ENCODE assay signal across 9 cellular contexts in genomic region chr16:50372611-50373344, GRCh38. TPM values are rescaled to one million over a fixed set of nuclear protein-coding genes. Genes with fewer than 3 reads are reported as not detected.
DNase-seq lines count a peak whose midpoint lies in the region; ATAC-seq lines count a peak whose summit lies in the region.
"Had no signal": no experiment of that assay in that cellular context is flagged by ENCODE, and none has a peak within 500 bp of the region (broad histone marks: within the 10 kb centered on the region; RNA-seq: fewer than 3 reads in every experiment).

No MANE protein-coding gene starts in this region.

- H3K27me3 Mint-ChIP-seq in stimulated activated naive CD8-positive, alpha-beta T cell treated with anti-CD3 and anti-CD28 coated beads, Interleukin-15, amount 100 ng/mL, for 72 hours = no peaks in the 10 kb centered on the region

- H3K4me3 Mint-ChIP-seq in stimulated activated naive CD8-positive, alpha-beta T cell treated with anti-CD3 and anti-CD28 coated beads, Interleukin-15, amount 100 ng/mL, for 72 hours = no peak overlapping the region
- H3K4me3 Mint-ChIP-seq: activated T-helper 1 cell treated with anti-CD3 and anti-CD28 coated beads, Interleukin-12 subunit alpha, Interleukin-12 subunit beta, Interleukin-2, Interleukin-4 antibody, amounts not matched to agents 30 ng/mL and 10 ng/mL and 1 ng/mL, durations not matched to agents 14 hours and 24 hours and 36 hours; T-cell had no signal

- H3K27ac Mint-ChIP-seq in stimulated activated naive CD8-positive, alpha-beta T cell treated with anti-CD3 and anti-CD28 coated beads, Interleukin-15, amount 100 ng/mL, for 72 hours = no peak overlapping the region
- H3K27ac Mint-ChIP-seq: activated T-helper 1 cell treated with anti-CD3 and anti-CD28 coated beads, Interleukin-12 subunit alpha, Interleukin-12 subunit beta, Interleukin-2, Interleukin-4 antibody, amounts not matched to agents 30 ng/mL and 10 ng/mL and 1 ng/mL, durations not matched to agents 14 hours and 24 hours and 36 hours; T-cell had no signal

- no peaks in the 10 kb centered on the region for H3K9me3 Mint-ChIP-seq in stimulated activated naive CD8-positive, alpha-beta T cell treated with anti-CD3 and anti-CD28 coated beads, Interleukin-15, amount 100 ng/mL, for 72 hours
- H3K9me3 Mint-ChIP-seq: activated T-helper 1 cell treated with anti-CD3 and anti-CD28 coated beads, Interleukin-12 subunit alpha, Interleukin-12 subunit beta, Interleukin-2, Interleukin-4 antibody, amounts not matched to agents 30 ng/mL and 10 ng/mL and 1 ng/mL, durations not matched to agents 14 hours and 24 hours and 36 hours; T-cell had no signal

- intact Hi-C loops in sciatic nerve (cut with DNase I) = no loop called here

- ATAC-seq in sciatic nerve = peak; percentile 55
- ATAC-seq in GM21576 (IDR thresholded peaks at IDR 0.05; ENCODE audit: unreplicated experiment) = no peak
- ATAC-seq in stimulated activated naive CD8-positive, alpha-beta T cell treated with anti-CD3 and anti-CD28 coated beads, Interleukin-15, amount 100 ng/mL, for 72 hours = no peak
- ATAC-seq: T-cell had no signal

- in situ Hi-C loops in G401 (cut with HindIII; ENCODE audit: low sequenced_read_pairs) = no loop called here

- DNase-seq in G401 (ENCODE audit: low spot score) (peak; percentile 49), NCI-H69 (lab: John Stamatoyannopoulos, UW) (peak; percentile 72), glomerular visceral epithelial cell (ENCODE audit: extremely low spot score) (peak; percentile 60), sciatic nerve (ENCODE audit: low spot score) (no peak)
- no peak for DNase-seq in stimulated activated naive CD8-positive, alpha-beta T cell treated with anti-CD3 and anti-CD28 coated beads, Interleukin-15, amount 100 ng/mL, for 72 hours
- no peak for DNase-seq in stimulated activated CD4-positive, alpha-beta T cell treated with anti-CD3 and anti-CD28 coated beads, Interleukin-4, amount 100 ng/mL, for 4 hours
- DNase-seq: T-cell had no signal

- peaks cover 17% of the 10 kb centered on the region for H3K4me1 Mint-ChIP-seq in stimulated activated naive CD8-positive, alpha-beta T cell treated with anti-CD3 and anti-CD28 coated beads, Interleukin-15, amount 100 ng/mL, for 72 hours

RNA-seq across cellular contexts. Expression of gene BRD7, which starts 4.0 kb away (rescaled TPM):
- total RNA-seq in G401 (2014; rRNA removed; shearing (Covaris generic)) = 54.5 and 55.5 TPM in 2 replicates
- 73.5 TPM for total RNA-seq in sciatic nerve

Comparison
In these comparisons a context has a peak if more than half of its experiments do, and no peak if none do; other contexts are left out.
1. DNase-seq: peak in G401 (single experiment), NCI-H69 (single experiment) and glomerular visceral epithelial cell (single experiment); none in sciatic nerve (single experiment), stimulated activated naive CD8-positive, alpha-beta T cell treated with anti-CD3 and anti-CD28 coated beads, Interleukin-15, amount 100 ng/mL, for 72 hours (0 of 2) and stimulated activated CD4-positive, alpha-beta T cell treated with anti-CD3 and anti-CD28 coated beads, Interleukin-4, amount 100 ng/mL, for 4 hours (0 of 2).